In the genomic region with DNA sequence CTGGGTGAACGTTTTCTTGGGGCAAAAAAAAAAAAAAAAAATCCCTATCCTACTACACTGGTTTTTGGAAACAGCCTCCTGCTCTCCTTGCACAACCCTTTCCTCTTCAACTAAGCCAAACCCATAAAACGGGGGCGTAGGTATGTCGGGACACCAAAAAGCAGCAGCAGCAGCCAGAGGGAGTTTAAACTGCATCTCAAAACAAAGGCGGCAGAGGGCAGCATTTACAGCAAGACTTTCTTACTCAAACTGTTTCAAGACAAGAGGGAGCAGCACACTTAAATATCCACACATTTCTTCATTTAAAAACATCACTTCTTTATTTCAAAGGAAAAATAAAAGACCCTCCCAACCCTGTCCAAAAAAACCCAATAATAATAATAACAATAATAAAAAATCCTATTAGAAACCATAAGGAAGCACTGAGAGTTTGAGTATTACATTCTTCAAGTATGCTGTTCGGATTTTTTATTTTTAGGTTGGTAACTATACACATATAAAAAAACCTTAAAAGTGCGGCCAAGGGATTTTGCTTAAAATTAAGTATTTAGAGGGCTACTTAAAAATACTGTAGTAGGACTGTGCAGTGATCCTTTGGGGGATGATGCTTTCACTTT, we compare ENCODE assay signal across 8 cellular contexts. TPM values are rescaled to one million over a fixed set of nuclear protein-coding genes. Genes with fewer than 3 reads are reported as not detected.
DNase-seq lines count a peak whose midpoint lies in the region; ATAC-seq, FAIRE-seq and TF ChIP-seq lines count a peak whose summit lies in the region.

No MANE protein-coding gene starts in this region.

- TF ChIP-seq EP300 in gastroesophageal sphincter (IDR thresholded peaks at IDR 0.05): no peak

- H2BK5ac ChIP-seq in trophoblast cell (ENCODE audit: low read depth, low read length, poor library complexity): no peak overlapping the region

- ATAC-seq in gastroesophageal sphincter: peak; percentile 73
- no peak for ATAC-seq in GM21786 (IDR thresholded peaks at IDR 0.05; ENCODE audit: unreplicated experiment)

- FAIRE-seq in RCC 7860 (lab: Jason Lieb, UNC): peak; percentile 44

- peak; percentile 35 to 81 (median 78) for TF ChIP-seq CTCF in gastroesophageal sphincter (IDR thresholded peaks at IDR 0.05)

- H3K4ac ChIP-seq in trophoblast cell (ENCODE audit: low read depth, low read length): no peak overlapping the region

- no peak overlapping the region for H4K12ac ChIP-seq in trophoblast cell (ENCODE audit: low read depth, low read length)

- WGBS in gastroesophageal sphincter (ENCODE audit: low coverage in 1 of 2), 2 donors: 20 to 35% methylated on average over 6 to 7 of the region's 7 CpGs
- WGBS in trophoblast cell (ENCODE audit: extremely low coverage, insufficient coverage, insufficient read length): no CpG with 5 or more reads among the region's 7 CpGs

- H3K4me3 ChIP-seq in HAP-1 (no peak overlapping the region), gastroesophageal sphincter (no peak overlapping the region), trophoblast cell (ENCODE audit: low read depth, low read length) (no peak overlapping the region)

- H3K14ac ChIP-seq in trophoblast cell (ENCODE audit: low read length): no peak overlapping the region

- no peak overlapping the region for H2BK120ac ChIP-seq in trophoblast cell (ENCODE audit: insufficient read depth, low read length, poor library complexity)

- H2BK12ac ChIP-seq in trophoblast cell (ENCODE audit: low read length): no peak overlapping the region

- H3K18ac ChIP-seq in trophoblast cell (ENCODE audit: low read length): no peak overlapping the region

- in situ Hi-C loops in HAP-1 (cut with MboI; ENCODE audit: low sequenced_read_pairs): no loop called here

- H4K8ac ChIP-seq in trophoblast cell (ENCODE audit: low read depth, low read length): no peak overlapping the region

- H3K4me1 ChIP-seq in HAP-1 (peaks cover 32% of the 10 kb centered on the region), gastroesophageal sphincter (peaks cover 0 to 35% (median 0%) of the 10 kb centered on the region in 3 donors), trophoblast cell (ENCODE audit: control insufficient read depth in 1 of 2, insufficient read depth in 2 of 2, low read length in 2 of 2) (peaks cover 1 to 8% of the 10 kb centered on the region in 2 experiments)

- peak; percentile 67 for DNase-seq in CD1c-positive myeloid dendritic cell (ENCODE audit: extremely low spot score)
- DNase-seq in HAP-1 (ENCODE audit: low spot score in 2 of 2): peak; percentile 78 to 83
- peak; percentile 42 for DNase-seq in RCC 7860 (ENCODE audit: low spot score)
- peak; percentile 12 for DNase-seq in activated T-helper 9 cell treated with anti-CD3 and anti-CD28 coated beads, Interleukin-2, amount 50 U/mL, for 16 hours (ENCODE audit: low read depth)
- peak; percentile 60 to 77 for DNase-seq in trophoblast cell
- DNase-seq in DMS79 (lab: John Stamatoyannopoulos, UW): no peak

- H3K27me3 ChIP-seq in HAP-1 (ENCODE audit: low read depth) (no peaks in the 10 kb centered on the region), gastroesophageal sphincter (no peaks in the 10 kb centered on the region), trophoblast cell (ENCODE audit: insufficient read depth, low read length) (no peaks in the 10 kb centered on the region)

- TF ChIP-seq POLR2A in gastroesophageal sphincter (IDR thresholded peaks at IDR 0.05): no peak

- H3K27ac ChIP-seq in gastroesophageal sphincter (no peak overlapping the region), trophoblast cell (ENCODE audit: low read depth, low read length) (no peak overlapping the region)

- H2AK5ac ChIP-seq in trophoblast cell (ENCODE audit: low read length): no peak overlapping the region

- no peak overlapping the region for H3K23ac ChIP-seq in trophoblast cell (ENCODE audit: low read length)

- no peak overlapping the region for H3K9ac ChIP-seq in trophoblast cell (ENCODE audit: low read length)

- H3K4me2 ChIP-seq in trophoblast cell (ENCODE audit: low read length): no peak overlapping the region

- no peak overlapping the region for H2AFZ ChIP-seq in trophoblast cell (ENCODE audit: insufficient read depth, low read length, poor library complexity)

- H3K9me3 ChIP-seq in HAP-1 (no peaks in the 10 kb centered on the region), gastroesophageal sphincter (no peaks in the 10 kb centered on the region), trophoblast cell (ENCODE audit: insufficient read depth, low read depth, low read length) (no peaks in the 10 kb centered on the region)

- H3K79me2 ChIP-seq in trophoblast cell (ENCODE audit: control insufficient read depth, insufficient read depth, low read length, poor library complexity): no peaks in the 10 kb centered on the region

- H3K36me3 ChIP-seq in HAP-1 (replicated peaks) (no peaks in the 10 kb centered on the region), gastroesophageal sphincter (peaks cover 3 to 29% of the 10 kb centered on the region in 2 donors), trophoblast cell (ENCODE audit: control insufficient read depth in 1 of 2, insufficient read depth in 2 of 2, low read length in 2 of 2) (peaks cover 0 to 8% of the 10 kb centered on the region in 2 experiments)

- no peak overlapping the region for H4K91ac ChIP-seq in trophoblast cell (ENCODE audit: low read depth, low read length)

- H3K79me1 ChIP-seq in trophoblast cell (ENCODE audit: low read length): peaks cover 3% of the 10 kb centered on the region

RNA-seq across cellular contexts. Expression of gene PLXND1, which starts 43.9 kb away (rescaled TPM):
- 10 to 100 TPM; 45.0 to 77.9 (median 61.5) TPM for total RNA-seq in gastroesophageal sphincter
- polyA plus RNA-seq in trophoblast cell (2013): 282 and 293 TPM in 2 replicates
